27 cellular contexts compared by ENCODE assay signal in the genomic region with DNA sequence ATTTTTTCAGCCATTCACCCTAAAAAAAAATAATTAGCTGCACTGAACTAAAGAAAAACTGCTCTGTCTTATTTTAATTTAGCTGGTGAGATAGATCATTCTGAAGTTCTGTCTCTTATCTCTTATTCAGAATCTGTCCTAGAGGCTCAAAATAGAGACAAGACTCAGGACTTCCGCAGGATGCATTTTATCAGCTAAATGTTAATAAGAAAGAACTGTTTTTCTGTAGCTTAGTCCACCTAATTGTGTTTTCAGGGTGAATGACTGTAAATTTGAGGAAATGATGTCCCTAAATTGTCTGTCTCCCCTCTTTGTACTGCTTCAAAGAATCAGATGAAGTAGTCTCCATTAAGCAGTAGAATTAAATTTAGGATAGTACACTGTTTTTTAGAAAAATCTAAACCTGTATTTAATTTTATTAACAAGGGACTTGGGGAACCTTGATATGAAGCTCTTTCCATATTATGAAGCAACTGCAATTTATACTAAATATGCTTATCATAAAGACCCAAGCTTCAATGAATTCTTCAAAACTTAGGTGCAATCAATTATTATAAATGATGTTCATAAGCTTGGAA.
"Had no signal": no experiment of that assay in that cellular context is flagged by ENCODE, and none has a peak within 500 bp of the region (broad histone marks: within the 10 kb centered on the region; RNA-seq: fewer than 3 reads in every experiment).

No MANE protein-coding gene starts in this region.

- H3K36me3 ChIP-seq: colonic mucosa, esophagus squamous epithelium, gastrocnemius medialis, heart right ventricle, left lung, lower lobe of right lung had no signal

- H3K27me3 ChIP-seq: colonic mucosa, esophagus squamous epithelium, gastrocnemius medialis, heart right ventricle, left lung had no signal

- FAIRE-seq: endometrium, islet of Langerhans, keratinocyte had no signal

- DNase-seq: colonic mucosa; cortex of kidney; effector CD8-positive, alpha-beta T cell; effector memory CD8-positive, alpha-beta T cell; endodermal cell; erythroblast; esophagus squamous epithelium; foreskin fibroblast; foreskin melanocyte; gastrocnemius medialis; glutamatergic neuron; head of caudate nucleus; heart right ventricle; hippocampal formation; left cardiac atrium; left lung; left ventricle myocardium superior; lower lobe of right lung; mesenchymal stem cell; mucosa of descending colon; naive B cell had no signal

- H3K27ac ChIP-seq: colonic mucosa, epithelial cell of prostate, esophagus squamous epithelium, gastrocnemius medialis, heart right ventricle, left lung, lower lobe of right lung had no signal

- H3K4me3 Mint-ChIP-seq: dendritic cell treated with granulocyte-macrophage colony-stimulating factor and Interleukin-4, amounts not matched to agents 40 ng/mL and 50 ng/mL, for 4 days; effector memory CD8-positive, alpha-beta T cell; endodermal cell; mesothelial cell of epicardium; naive B cell had no signal

- H3K4me1 Mint-ChIP-seq: endodermal cell, naive B cell had no signal

- H3K36me3 Mint-ChIP-seq: naive B cell had no signal

- H3K27me3 Mint-ChIP-seq: dendritic cell treated with granulocyte-macrophage colony-stimulating factor and Interleukin-4, amounts not matched to agents 40 ng/mL and 50 ng/mL, for 4 days; effector memory CD8-positive, alpha-beta T cell; naive B cell had no signal

- H3K4me3 ChIP-seq: colonic mucosa, esophagus squamous epithelium, gastrocnemius medialis, heart right ventricle, left lung, lower lobe of right lung, mucosa of descending colon had no signal

- H3K9me3 ChIP-seq: colonic mucosa, esophagus squamous epithelium, gastrocnemius medialis, lower lobe of right lung had no signal

- H3K27ac Mint-ChIP-seq: dendritic cell treated with granulocyte-macrophage colony-stimulating factor and Interleukin-4, amounts not matched to agents 40 ng/mL and 50 ng/mL, for 4 days; effector memory CD8-positive, alpha-beta T cell; endodermal cell; mesothelial cell of epicardium; naive B cell had no signal

- H3K4me1 ChIP-seq: colonic mucosa, gastrocnemius medialis, heart right ventricle, left lung, lower lobe of right lung had no signal
